In genomic region chr2:168396131-168396530, GRCh38 we compare ENCODE assay signal across 17 cellular contexts.
"Had no signal": no experiment of that assay in that cellular context is flagged by ENCODE, and none has a peak within 500 bp of the region (broad histone marks: within the 10 kb centered on the region; RNA-seq: fewer than 3 reads in every experiment).

No MANE protein-coding gene starts in this region.

- DNase-seq: activated CD4-positive, alpha-beta T cell treated with anti-CD3 and anti-CD28 coated beads, Interleukin-2, amount 10 ng/mL, durations not matched to agents 24 days and 14 days; amygdala; caudate nucleus; cortex of kidney; effector memory CD4-positive, alpha-beta T cell; erythroblast; heart left ventricle; left lung; occipital lobe; sigmoid colon; stimulated activated CD4-positive, alpha-beta T cell treated with anti-CD3 and anti-CD28 coated beads, Interleukin-15, amount 100 ng/mL, for 24 hours; stomach; uterus had no signal

- H3K4me3 ChIP-seq: heart left ventricle, left lung, sigmoid colon, stomach, thoracic aorta, uterus had no signal

- ATAC-seq: heart left ventricle; left lung; natural killer cell treated with Interleukin-12 subunit alpha and Interleukin-12 subunit beta and Interleukin-15 and Interleukin-18, amount 100 ng/mL, for 72 hours; SK-N-SH treated with all-trans-retinoic acid at 6 μM for 48 hours; WTC11 had no signal
